ENCODE assay signal across 4 cellular contexts in genomic region chr6:73045609-73046008, GRCh38.
"Had no signal": no experiment of that assay in that cellular context is flagged by ENCODE, and none has a peak within 500 bp of the region (broad histone marks: within the 10 kb centered on the region; RNA-seq: fewer than 3 reads in every experiment).

No MANE protein-coding gene starts in this region.

- H3K27ac Mint-ChIP-seq: GM23338, H9 had no signal

- H3K4me3 ChIP-seq: GM23338 had no signal

- H3K4me3 Mint-ChIP-seq: GM23338, H9 had no signal

- ATAC-seq: GM23338 had no signal

- DNase-seq: H9, HCEC 1CT, IMR-90 had no signal

- H3K4me1 Mint-ChIP-seq: GM23338, H9 had no signal

- H3K9me3 Mint-ChIP-seq: GM23338, H9 had no signal
